1 cellular context compared by ENCODE assay signal in the genomic region with DNA sequence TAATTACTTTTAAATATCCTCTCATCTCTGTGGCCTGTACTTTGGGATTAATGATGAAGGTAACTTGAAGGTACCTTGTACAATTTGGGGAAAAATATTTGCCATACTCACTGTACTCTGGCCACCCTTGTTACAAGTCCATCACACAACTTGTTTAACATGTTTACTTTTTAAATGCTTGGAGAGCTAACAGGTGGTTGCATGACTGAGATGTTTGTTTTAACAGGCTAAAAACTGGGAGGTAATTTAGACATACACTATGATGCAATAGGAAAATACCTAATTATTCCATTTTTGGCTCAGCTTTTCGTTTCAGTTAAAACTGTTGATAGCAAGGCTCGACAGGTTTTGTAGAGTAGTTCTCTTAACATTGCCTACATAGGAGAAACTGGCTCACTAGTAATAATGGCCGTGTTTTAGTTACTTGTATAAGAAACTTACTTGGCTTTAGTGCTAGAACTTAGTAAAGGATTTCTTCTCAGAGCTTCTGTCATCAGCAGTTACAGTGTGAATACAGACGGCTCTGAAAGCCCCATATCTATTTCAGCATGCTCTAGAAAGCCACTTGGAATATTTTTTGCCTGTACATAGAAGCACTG.
TF ChIP-seq lines count a peak whose summit lies in the region.

No MANE protein-coding gene starts in this region.

TF ChIP-seq in HepG2, 621 proteins besides CTCF, POLR2A, EP300 and RAD21 (continued from another document and continues in another):
- TF ChIP-seq, protein P1, sequence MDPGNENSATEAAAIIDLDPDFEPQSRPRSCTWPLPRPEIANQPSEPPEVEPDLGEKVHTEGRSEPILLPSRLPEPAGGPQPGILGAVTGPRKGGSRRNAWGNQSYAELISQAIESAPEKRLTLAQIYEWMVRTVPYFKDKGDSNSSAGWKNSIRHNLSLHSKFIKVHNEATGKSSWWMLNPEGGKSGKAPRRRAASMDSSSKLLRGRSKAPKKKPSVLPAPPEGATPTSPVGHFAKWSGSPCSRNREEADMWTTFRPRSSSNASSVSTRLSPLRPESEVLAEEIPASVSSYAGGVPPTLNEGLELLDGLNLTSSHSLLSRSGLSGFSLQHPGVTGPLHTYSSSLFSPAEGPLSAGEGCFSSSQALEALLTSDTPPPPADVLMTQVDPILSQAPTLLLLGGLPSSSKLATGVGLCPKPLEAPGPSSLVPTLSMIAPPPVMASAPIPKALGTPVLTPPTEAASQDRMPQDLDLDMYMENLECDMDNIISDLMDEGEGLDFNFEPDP (CRISPR knock-in tag; conservative IDR thresholded peaks at IDR 0.05): no peak
- TF ChIP-seq ZFP36L1 (CRISPR knock-in tag; IDR thresholded peaks at IDR 0.05): no peak
- TF ChIP-seq, protein P2, sequence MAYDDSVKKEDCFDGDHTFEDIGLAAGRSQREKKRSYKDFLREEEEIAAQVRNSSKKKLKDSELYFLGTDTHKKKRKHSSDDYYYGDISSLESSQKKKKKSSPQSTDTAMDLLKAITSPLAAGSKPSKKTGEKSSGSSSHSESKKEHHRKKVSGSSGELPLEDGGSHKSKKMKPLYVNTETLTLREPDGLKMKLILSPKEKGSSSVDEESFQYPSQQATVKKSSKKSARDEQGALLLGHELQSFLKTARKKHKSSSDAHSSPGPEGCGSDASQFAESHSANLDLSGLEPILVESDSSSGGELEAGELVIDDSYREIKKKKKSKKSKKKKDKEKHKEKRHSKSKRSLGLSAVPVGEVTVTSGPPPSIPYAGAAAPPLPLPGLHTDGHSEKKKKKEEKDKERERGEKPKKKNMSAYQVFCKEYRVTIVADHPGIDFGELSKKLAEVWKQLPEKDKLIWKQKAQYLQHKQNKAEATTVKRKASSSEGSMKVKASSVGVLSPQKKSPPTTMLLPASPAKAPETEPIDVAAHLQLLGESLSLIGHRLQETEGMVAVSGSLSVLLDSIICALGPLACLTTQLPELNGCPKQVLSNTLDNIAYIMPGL (CRISPR knock-in tag; IDR thresholded peaks at IDR 0.05; ENCODE audit: borderline replicate concordance in 1 of 2, low read depth in 1 of 2): no peak
- TF ChIP-seq, protein P3, sequence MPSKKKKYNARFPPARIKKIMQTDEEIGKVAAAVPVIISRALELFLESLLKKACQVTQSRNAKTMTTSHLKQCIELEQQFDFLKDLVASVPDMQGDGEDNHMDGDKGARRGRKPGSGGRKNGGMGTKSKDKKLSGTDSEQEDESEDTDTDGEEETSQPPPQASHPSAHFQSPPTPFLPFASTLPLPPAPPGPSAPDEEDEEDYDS (CRISPR knock-in tag; IDR thresholded peaks at IDR 0.05): no peak
- TF ChIP-seq ZNF30 (CRISPR knock-in tag; IDR thresholded peaks at IDR 0.05): no peak
- TF ChIP-seq, protein P4, sequence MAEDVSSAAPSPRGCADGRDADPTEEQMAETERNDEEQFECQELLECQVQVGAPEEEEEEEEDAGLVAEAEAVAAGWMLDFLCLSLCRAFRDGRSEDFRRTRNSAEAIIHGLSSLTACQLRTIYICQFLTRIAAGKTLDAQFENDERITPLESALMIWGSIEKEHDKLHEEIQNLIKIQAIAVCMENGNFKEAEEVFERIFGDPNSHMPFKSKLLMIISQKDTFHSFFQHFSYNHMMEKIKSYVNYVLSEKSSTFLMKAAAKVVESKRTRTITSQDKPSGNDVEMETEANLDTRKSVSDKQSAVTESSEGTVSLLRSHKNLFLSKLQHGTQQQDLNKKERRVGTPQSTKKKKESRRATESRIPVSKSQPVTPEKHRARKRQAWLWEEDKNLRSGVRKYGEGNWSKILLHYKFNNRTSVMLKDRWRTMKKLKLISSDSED (CRISPR knock-in tag; IDR thresholded peaks at IDR 0.05): no peak
- TF ChIP-seq, protein P5, sequence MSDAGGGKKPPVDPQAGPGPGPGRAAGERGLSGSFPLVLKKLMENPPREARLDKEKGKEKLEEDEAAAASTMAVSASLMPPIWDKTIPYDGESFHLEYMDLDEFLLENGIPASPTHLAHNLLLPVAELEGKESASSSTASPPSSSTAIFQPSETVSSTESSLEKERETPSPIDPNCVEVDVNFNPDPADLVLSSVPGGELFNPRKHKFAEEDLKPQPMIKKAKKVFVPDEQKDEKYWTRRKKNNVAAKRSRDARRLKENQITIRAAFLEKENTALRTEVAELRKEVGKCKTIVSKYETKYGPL (CRISPR knock-in tag; IDR thresholded peaks at IDR 0.05): no peak
- no peak for TF ChIP-seq ZNF263 (CRISPR knock-in tag; IDR thresholded peaks at IDR 0.05)
- no peak for TF ChIP-seq HIVEP1 (CRISPR knock-in tag; IDR thresholded peaks at IDR 0.05)
- TF ChIP-seq, protein P6, sequence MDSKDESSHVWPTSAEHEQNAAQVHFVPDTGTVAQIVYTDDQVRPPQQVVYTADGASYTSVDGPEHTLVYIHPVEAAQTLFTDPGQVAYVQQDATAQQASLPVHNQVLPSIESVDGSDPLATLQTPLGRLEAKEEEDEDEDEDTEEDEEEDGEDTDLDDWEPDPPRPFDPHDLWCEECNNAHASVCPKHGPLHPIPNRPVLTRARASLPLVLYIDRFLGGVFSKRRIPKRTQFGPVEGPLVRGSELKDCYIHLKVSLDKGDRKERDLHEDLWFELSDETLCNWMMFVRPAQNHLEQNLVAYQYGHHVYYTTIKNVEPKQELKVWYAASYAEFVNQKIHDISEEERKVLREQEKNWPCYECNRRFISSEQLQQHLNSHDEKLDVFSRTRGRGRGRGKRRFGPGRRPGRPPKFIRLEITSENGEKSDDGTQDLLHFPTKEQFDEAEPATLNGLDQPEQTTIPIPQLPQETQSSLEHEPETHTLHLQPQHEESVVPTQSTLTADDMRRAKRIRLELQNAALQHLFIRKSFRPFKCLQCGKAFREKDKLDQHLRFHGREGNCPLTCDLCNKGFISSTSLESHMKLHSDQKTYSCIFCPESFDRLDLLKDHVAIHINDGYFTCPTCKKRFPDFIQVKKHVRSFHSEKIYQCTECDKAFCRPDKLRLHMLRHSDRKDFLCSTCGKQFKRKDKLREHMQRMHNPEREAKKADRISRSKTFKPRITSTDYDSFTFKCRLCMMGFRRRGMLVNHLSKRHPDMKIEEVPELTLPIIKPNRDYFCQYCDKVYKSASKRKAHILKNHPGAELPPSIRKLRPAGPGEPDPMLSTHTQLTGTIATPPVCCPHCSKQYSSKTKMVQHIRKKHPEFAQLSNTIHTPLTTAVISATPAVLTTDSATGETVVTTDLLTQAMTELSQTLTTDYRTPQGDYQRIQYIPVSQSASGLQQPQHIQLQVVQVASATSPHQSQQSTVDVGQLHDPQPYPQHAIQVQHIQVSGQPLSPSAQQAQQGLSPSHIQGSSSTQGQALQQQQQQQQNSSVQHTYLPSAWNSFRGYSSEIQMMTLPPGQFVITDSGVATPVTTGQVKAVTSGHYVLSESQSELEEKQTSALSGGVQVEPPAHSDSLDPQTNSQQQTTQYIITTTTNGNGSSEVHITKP (CRISPR knock-in tag; IDR thresholded peaks at IDR 0.05; ENCODE audit: low read depth): no peak
- TF ChIP-seq ZNF335 (CRISPR knock-in tag; IDR thresholded peaks at IDR 0.05): no peak
- TF ChIP-seq BRCA1 (CRISPR knock-in tag; IDR thresholded peaks at IDR 0.05): no peak
- TF ChIP-seq JDP2 (CRISPR knock-in tag; IDR thresholded peaks at IDR 0.05; ENCODE audit: borderline replicate concordance): no peak
- TF ChIP-seq, protein P7, sequence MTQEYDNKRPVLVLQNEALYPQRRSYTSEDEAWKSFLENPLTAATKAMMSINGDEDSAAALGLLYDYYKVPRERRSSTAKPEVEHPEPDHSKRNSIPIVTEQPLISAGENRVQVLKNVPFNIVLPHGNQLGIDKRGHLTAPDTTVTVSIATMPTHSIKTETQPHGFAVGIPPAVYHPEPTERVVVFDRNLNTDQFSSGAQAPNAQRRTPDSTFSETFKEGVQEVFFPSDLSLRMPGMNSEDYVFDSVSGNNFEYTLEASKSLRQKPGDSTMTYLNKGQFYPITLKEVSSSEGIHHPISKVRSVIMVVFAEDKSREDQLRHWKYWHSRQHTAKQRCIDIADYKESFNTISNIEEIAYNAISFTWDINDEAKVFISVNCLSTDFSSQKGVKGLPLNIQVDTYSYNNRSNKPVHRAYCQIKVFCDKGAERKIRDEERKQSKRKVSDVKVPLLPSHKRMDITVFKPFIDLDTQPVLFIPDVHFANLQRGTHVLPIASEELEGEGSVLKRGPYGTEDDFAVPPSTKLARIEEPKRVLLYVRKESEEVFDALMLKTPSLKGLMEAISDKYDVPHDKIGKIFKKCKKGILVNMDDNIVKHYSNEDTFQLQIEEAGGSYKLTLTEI (CRISPR knock-in tag; conservative IDR thresholded peaks at IDR 0.05): no peak
- TF ChIP-seq HDAC1 (CRISPR knock-in tag; IDR thresholded peaks at IDR 0.05): peak; percentile 67; the same call in 1 of the 2 replicates
- TF ChIP-seq, protein P8, sequence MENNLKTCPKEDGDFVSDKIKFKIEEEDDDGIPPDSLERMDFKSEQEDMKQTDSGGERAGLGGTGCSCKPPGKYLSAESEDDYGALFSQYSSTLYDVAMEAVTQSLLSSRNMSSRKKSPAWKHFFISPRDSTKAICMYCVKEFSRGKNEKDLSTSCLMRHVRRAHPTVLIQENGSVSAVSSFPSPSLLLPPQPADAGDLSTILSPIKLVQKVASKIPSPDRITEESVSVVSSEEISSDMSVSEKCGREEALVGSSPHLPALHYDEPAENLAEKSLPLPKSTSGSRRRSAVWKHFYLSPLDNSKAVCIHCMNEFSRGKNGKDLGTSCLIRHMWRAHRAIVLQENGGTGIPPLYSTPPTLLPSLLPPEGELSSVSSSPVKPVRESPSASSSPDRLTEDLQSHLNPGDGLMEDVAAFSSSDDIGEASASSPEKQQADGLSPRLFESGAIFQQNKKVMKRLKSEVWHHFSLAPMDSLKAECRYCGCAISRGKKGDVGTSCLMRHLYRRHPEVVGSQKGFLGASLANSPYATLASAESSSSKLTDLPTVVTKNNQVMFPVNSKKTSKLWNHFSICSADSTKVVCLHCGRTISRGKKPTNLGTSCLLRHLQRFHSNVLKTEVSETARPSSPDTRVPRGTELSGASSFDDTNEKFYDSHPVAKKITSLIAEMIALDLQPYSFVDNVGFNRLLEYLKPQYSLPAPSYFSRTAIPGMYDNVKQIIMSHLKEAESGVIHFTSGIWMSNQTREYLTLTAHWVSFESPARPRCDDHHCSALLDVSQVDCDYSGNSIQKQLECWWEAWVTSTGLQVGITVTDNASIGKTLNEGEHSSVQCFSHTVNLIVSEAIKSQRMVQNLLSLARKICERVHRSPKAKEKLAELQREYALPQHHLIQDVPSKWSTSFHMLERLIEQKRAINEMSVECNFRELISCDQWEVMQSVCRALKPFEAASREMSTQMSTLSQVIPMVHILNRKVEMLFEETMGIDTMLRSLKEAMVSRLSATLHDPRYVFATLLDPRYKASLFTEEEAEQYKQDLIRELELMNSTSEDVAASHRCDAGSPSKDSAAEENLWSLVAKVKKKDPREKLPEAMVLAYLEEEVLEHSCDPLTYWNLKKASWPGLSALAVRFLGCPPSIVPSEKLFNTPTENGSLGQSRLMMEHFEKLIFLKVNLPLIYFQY (CRISPR knock-in tag; IDR thresholded peaks at IDR 0.05; ENCODE audit: borderline replicate concordance): no peak
- TF ChIP-seq ARNTL (CRISPR knock-in tag; IDR thresholded peaks at IDR 0.05): no peak
- no peak for TF ChIP-seq TGIF2 (CRISPR knock-in tag; IDR thresholded peaks at IDR 0.05)
- TF ChIP-seq ZNF282 (IDR thresholded peaks at IDR 0.05; ENCODE audit: partially characterized antibody): no peak
- peak; percentile 49; the same call in 1 of the 2 replicates for TF ChIP-seq PITX1 (CRISPR knock-in tag; IDR thresholded peaks at IDR 0.05)
- no peak for TF ChIP-seq RBAK (CRISPR knock-in tag; IDR thresholded peaks at IDR 0.05)
- TF ChIP-seq, protein P9, sequence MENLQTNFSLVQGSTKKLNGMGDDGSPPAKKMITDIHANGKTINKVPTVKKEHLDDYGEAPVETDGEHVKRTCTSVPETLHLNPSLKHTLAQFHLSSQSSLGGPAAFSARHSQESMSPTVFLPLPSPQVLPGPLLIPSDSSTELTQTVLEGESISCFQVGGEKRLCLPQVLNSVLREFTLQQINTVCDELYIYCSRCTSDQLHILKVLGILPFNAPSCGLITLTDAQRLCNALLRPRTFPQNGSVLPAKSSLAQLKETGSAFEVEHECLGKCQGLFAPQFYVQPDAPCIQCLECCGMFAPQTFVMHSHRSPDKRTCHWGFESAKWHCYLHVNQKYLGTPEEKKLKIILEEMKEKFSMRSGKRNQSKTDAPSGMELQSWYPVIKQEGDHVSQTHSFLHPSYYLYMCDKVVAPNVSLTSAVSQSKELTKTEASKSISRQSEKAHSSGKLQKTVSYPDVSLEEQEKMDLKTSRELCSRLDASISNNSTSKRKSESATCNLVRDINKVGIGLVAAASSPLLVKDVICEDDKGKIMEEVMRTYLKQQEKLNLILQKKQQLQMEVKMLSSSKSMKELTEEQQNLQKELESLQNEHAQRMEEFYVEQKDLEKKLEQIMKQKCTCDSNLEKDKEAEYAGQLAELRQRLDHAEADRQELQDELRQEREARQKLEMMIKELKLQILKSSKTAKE (CRISPR knock-in tag; IDR thresholded peaks at IDR 0.05; ENCODE audit: borderline replicate concordance): no peak
- TF ChIP-seq, protein P10, sequence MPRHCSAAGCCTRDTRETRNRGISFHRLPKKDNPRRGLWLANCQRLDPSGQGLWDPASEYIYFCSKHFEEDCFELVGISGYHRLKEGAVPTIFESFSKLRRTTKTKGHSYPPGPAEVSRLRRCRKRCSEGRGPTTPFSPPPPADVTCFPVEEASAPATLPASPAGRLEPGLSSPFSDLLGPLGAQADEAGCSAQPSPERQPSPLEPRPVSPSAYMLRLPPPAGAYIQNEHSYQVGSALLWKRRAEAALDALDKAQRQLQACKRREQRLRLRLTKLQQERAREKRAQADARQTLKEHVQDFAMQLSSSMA (CRISPR knock-in tag; IDR thresholded peaks at IDR 0.05): no peak
- no peak for TF ChIP-seq GATA4 (IDR thresholded peaks at IDR 0.05; ENCODE audit: borderline replicate concordance, low read depth)
- TF ChIP-seq ZNF703 (CRISPR knock-in tag; IDR thresholded peaks at IDR 0.05; ENCODE audit: borderline replicate concordance): no peak
- peak; percentile 71; the same call in 1 of the 2 replicates for TF ChIP-seq ZNF12 (CRISPR knock-in tag; IDR thresholded peaks at IDR 0.05)
- TF ChIP-seq ZNF768 (CRISPR knock-in tag; IDR thresholded peaks at IDR 0.05): no peak
- TF ChIP-seq HNRNPL (IDR thresholded peaks at IDR 0.05; ENCODE audit: low read depth, low read length): no peak
- TF ChIP-seq ZNF496 (CRISPR knock-in tag; IDR thresholded peaks at IDR 0.05; ENCODE audit: insufficient replicate concordance): no peak
- no peak for TF ChIP-seq ZNF562 (CRISPR knock-in tag; IDR thresholded peaks at IDR 0.05; ENCODE audit: borderline replicate concordance)
- TF ChIP-seq NFYB (CRISPR knock-in tag; IDR thresholded peaks at IDR 0.05): no peak
- TF ChIP-seq SMARCC2 (IDR thresholded peaks at IDR 0.05): no peak
- TF ChIP-seq ZNF747 (CRISPR knock-in tag; IDR thresholded peaks at IDR 0.05; ENCODE audit: borderline replicate concordance): no peak
- no peak for TF ChIP-seq PAF1 (CRISPR knock-in tag; IDR thresholded peaks at IDR 0.05)
- TF ChIP-seq ZBTB21 (CRISPR knock-in tag; IDR thresholded peaks at IDR 0.05): no peak
- no peak; the same call in 1 of the 2 replicates for TF ChIP-seq ZNF607 (CRISPR knock-in tag; IDR thresholded peaks at IDR 0.05; ENCODE audit: borderline replicate concordance)
- TF ChIP-seq ZSCAN31 (CRISPR knock-in tag; IDR thresholded peaks at IDR 0.05; ENCODE audit: low read depth): no peak
- no peak for TF ChIP-seq FOXK2 (IDR thresholded peaks at IDR 0.05)
- no peak; the same call in 1 of the 2 replicates for TF ChIP-seq KMT2B (CRISPR knock-in tag; IDR thresholded peaks at IDR 0.05)
- TF ChIP-seq, protein P11, sequence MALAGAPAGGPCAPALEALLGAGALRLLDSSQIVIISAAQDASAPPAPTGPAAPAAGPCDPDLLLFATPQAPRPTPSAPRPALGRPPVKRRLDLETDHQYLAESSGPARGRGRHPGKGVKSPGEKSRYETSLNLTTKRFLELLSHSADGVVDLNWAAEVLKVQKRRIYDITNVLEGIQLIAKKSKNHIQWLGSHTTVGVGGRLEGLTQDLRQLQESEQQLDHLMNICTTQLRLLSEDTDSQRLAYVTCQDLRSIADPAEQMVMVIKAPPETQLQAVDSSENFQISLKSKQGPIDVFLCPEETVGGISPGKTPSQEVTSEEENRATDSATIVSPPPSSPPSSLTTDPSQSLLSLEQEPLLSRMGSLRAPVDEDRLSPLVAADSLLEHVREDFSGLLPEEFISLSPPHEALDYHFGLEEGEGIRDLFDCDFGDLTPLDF (CRISPR knock-in tag; IDR thresholded peaks at IDR 0.05): no peak
